Comparison of ENCODE assay signal across 25 cellular contexts in the genomic region with DNA sequence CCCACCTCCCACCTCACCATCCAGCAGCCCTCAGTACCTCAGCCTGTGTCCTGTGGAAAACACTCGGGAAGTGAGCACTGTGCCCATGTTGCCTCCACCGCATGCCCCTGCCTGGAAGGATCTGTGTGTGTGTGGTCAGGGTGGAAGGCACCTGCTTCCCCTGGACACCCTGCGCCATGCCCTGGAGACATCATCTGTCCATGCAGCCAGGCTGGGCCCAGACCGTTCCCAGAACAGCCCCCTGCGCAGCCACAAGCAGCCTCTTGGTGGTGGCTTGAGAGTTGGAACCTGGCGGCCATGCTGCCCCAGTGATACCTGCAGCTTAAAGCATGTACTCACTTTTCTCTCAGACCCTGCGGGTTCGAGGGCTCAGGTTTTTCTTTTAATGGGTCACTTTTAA. TPM values are rescaled to one million over a fixed set of nuclear protein-coding genes. Genes with fewer than 3 reads are reported as not detected.
"Had no signal": no experiment of that assay in that cellular context is flagged by ENCODE, and none has a peak within 500 bp of the region (broad histone marks: within the 10 kb centered on the region; RNA-seq: fewer than 3 reads in every experiment).

No MANE protein-coding gene starts in this region.

- H3K4me1 Mint-ChIP-seq: nephron progenitor cell; stimulated activated memory B cell treated with anti-CD40 and anti-IgM and Interleukin-4, amounts not matched to agents 10 μg/mL and 1 μg/mL and 100 μg/mL, for 72 hours had no signal

- H3K9me3 ChIP-seq: colonic mucosa, esophagus squamous epithelium, heart right ventricle, lower lobe of right lung, pancreas, sigmoid colon, suprapubic skin, transverse colon, upper lobe of right lung, uterus had no signal

- H3K4me3 Mint-ChIP-seq: dendritic cell treated with granulocyte-macrophage colony-stimulating factor and Interleukin-4, amounts not matched to agents 40 ng/mL and 50 ng/mL, for 4 days; naive thymus-derived CD8-positive, alpha-beta T cell; nephron progenitor cell; stimulated activated memory B cell treated with anti-CD40 and anti-IgM and Interleukin-4, amounts not matched to agents 10 μg/mL and 1 μg/mL and 100 μg/mL, for 72 hours; stimulated activated naive CD8-positive, alpha-beta T cell treated with anti-CD3 and anti-CD28 coated beads, Interleukin-15, Interleukin-2, amounts not matched to agents 100 ng/mL and 50 ng/mL, for 24 hours had no signal

- DNase-seq: colonic mucosa; effector CD8-positive, alpha-beta T cell; esophagus squamous epithelium; foreskin melanocyte; glutamatergic neuron; heart right ventricle; hippocampal formation; left ventricle myocardium superior; lower lobe of right lung; naive thymus-derived CD8-positive, alpha-beta T cell; nephron progenitor cell; occipital lobe; pancreas; sigmoid colon; stimulated activated CD4-positive, alpha-beta T cell treated with anti-CD3 and anti-CD28 coated beads, Interleukin-2, amount 100 ng/mL, for 24 hours; stimulated activated CD4-positive, alpha-beta T cell treated with anti-CD3 and anti-CD28 coated beads, Interleukin-4, amount 100 ng/mL, for 24 hours; transverse colon; upper lobe of right lung; uterus had no signal

- H3K27me3 ChIP-seq: colonic mucosa, esophagus squamous epithelium, heart right ventricle, pancreas, sigmoid colon, suprapubic skin, transverse colon, upper lobe of right lung, uterus had no signal

- H3K4me3 ChIP-seq: colonic mucosa, esophagus squamous epithelium, heart right ventricle, lower lobe of right lung, pancreas, sigmoid colon, suprapubic skin, transverse colon, upper lobe of right lung, uterus had no signal

- H3K27ac Mint-ChIP-seq: dendritic cell treated with granulocyte-macrophage colony-stimulating factor and Interleukin-4, amounts not matched to agents 40 ng/mL and 50 ng/mL, for 4 days; naive thymus-derived CD8-positive, alpha-beta T cell; stimulated activated memory B cell treated with anti-CD40 and anti-IgM and Interleukin-4, amounts not matched to agents 10 μg/mL and 1 μg/mL and 100 μg/mL, for 72 hours had no signal

- H3K9me3 Mint-ChIP-seq: dendritic cell treated with granulocyte-macrophage colony-stimulating factor and Interleukin-4, amounts not matched to agents 40 ng/mL and 50 ng/mL, for 4 days; naive thymus-derived CD8-positive, alpha-beta T cell; nephron progenitor cell; stimulated activated memory B cell treated with anti-CD40 and anti-IgM and Interleukin-4, amounts not matched to agents 10 μg/mL and 1 μg/mL and 100 μg/mL, for 72 hours; stimulated activated naive CD8-positive, alpha-beta T cell treated with anti-CD3 and anti-CD28 coated beads, Interleukin-15, Interleukin-2, amounts not matched to agents 100 ng/mL and 50 ng/mL, for 24 hours had no signal

- FAIRE-seq: endothelial cell of umbilical vein, keratinocyte, pancreas had no signal

- H3K4me1 ChIP-seq: heart right ventricle, lower lobe of right lung, pancreas, upper lobe of right lung, uterus had no signal

- H3K36me3 ChIP-seq: uterus had no signal

- ATAC-seq: left ventricle myocardium superior; lower lobe of right lung; naive thymus-derived CD8-positive, alpha-beta T cell; pancreas; stimulated activated memory B cell treated with anti-CD40 and anti-IgM and Interleukin-4, amounts not matched to agents 10 μg/mL and 1 μg/mL and 100 μg/mL, for 72 hours; upper lobe of right lung had no signal

- H3K27ac ChIP-seq: colonic mucosa, esophagus squamous epithelium, heart right ventricle, lower lobe of right lung, pancreas, sigmoid colon, suprapubic skin, upper lobe of right lung, uterus had no signal

- H3K27me3 Mint-ChIP-seq: dendritic cell treated with granulocyte-macrophage colony-stimulating factor and Interleukin-4, amounts not matched to agents 40 ng/mL and 50 ng/mL, for 4 days; naive thymus-derived CD8-positive, alpha-beta T cell; stimulated activated memory B cell treated with anti-CD40 and anti-IgM and Interleukin-4, amounts not matched to agents 10 μg/mL and 1 μg/mL and 100 μg/mL, for 72 hours; stimulated activated naive CD8-positive, alpha-beta T cell treated with anti-CD3 and anti-CD28 coated beads, Interleukin-15, Interleukin-2, amounts not matched to agents 100 ng/mL and 50 ng/mL, for 24 hours had no signal

RNA-seq across cellular contexts. Expression of a gene that starts 34.9 kb away (rescaled TPM):
- total RNA-seq: endothelial cell of umbilical vein had no signal
